In genomic region chr20:63864978-63865640, GRCh38 we compare ENCODE assay signal across 8 cellular contexts. TPM values are rescaled to one million over a fixed set of nuclear protein-coding genes. Genes with fewer than 3 reads are reported as not detected.
A peak's percentile ranks its signal among the peaks of the same experiment; 100 is the strongest.
DNase-seq lines count a peak whose midpoint lies in the region; ATAC-seq and TF ChIP-seq lines count a peak whose summit lies in the region.

TSS of gene TPD52L2 (plus strand) at chr20:63865270. CDS start at chr20:63865366, 96 bp downstream.

- H3K36me3 ChIP-seq in upper lobe of right lung = peaks cover 24% of the 10 kb centered on the region

- TF ChIP-seq CTCF in GM13976 (IDR thresholded peaks at IDR 0.05; ENCODE audit: borderline replicate concordance, control extremely low read depth, extremely low read depth, insufficient read depth, missing control alignments) = no peak
- no peak for TF ChIP-seq CTCF in upper lobe of right lung (IDR thresholded peaks at IDR 0.05)

- peak within 1 kb of the TSS; percentile 82 for H3K4me3 ChIP-seq in upper lobe of right lung

- no peaks in the 10 kb centered on the region for H3K27me3 ChIP-seq in upper lobe of right lung

- peak; percentile 71 for ATAC-seq in HG02870 (IDR thresholded peaks at IDR 0.05; ENCODE audit: unreplicated experiment)
- ATAC-seq in left cardiac atrium = peak; percentile 95 to 96
- peak; percentile 93 for ATAC-seq in upper lobe of right lung

- peak; percentile 97 for DNase-seq in GM13976 (ENCODE audit: low spot score)
- peak; percentile 96 for DNase-seq in NCI-H1694 (lab: John Stamatoyannopoulos, UW)
- DNase-seq in amniotic stem cell (lab: John Stamatoyannopoulos, UW) = peak; percentile 94
- DNase-seq in left cardiac atrium = peak; percentile 99
- peak; percentile 100 for DNase-seq in posterior vena cava (ENCODE audit: low spot score)
- peak; percentile 99 for DNase-seq in upper lobe of right lung

- no peaks in the 10 kb centered on the region for H3K9me3 Mint-ChIP-seq in T-helper 1 cell treated with Interleukin-12 subunit alpha and Interleukin-12 subunit beta and Interleukin-4 antibody, amounts not matched to agents 30 μg/mL and 1 μg/mL, for 36 hours

- peak within 1 kb of the TSS; percentile 94 for H3K27ac ChIP-seq in upper lobe of right lung

- H3K27ac Mint-ChIP-seq in T-helper 1 cell treated with Interleukin-12 subunit alpha and Interleukin-12 subunit beta and Interleukin-4 antibody, amounts not matched to agents 30 μg/mL and 1 μg/mL, for 36 hours = peak within 1 kb of the TSS; percentile 99

- peaks cover 16% of the 10 kb centered on the region for H3K36me3 Mint-ChIP-seq in T-helper 1 cell treated with Interleukin-12 subunit alpha and Interleukin-12 subunit beta and Interleukin-4 antibody, amounts not matched to agents 30 μg/mL and 1 μg/mL, for 36 hours (ENCODE audit: low read depth)

- no peaks in the 10 kb centered on the region for H3K9me3 ChIP-seq in upper lobe of right lung

- peak within 1 kb of the TSS; percentile 98 for H3K4me3 Mint-ChIP-seq in T-helper 1 cell treated with Interleukin-12 subunit alpha and Interleukin-12 subunit beta and Interleukin-4 antibody, amounts not matched to agents 30 μg/mL and 1 μg/mL, for 36 hours

- no peaks in the 10 kb centered on the region for H3K27me3 Mint-ChIP-seq in T-helper 1 cell treated with Interleukin-12 subunit alpha and Interleukin-12 subunit beta and Interleukin-4 antibody, amounts not matched to agents 30 μg/mL and 1 μg/mL, for 36 hours (ENCODE audit: low read depth)

- in situ Hi-C loops in GM13976 (cut with MboI; ENCODE audit: low sequenced_read_pairs, unreplicated experiment) = loop anchor here (25.0 kb wide), 1 partner anchor 328 kb away; the partner anchor contains the start of genes PTK6 and SRMS

- peaks cover 24% of the 10 kb centered on the region for H3K4me1 ChIP-seq in upper lobe of right lung

- intact Hi-C loops in left cardiac atrium (cut with DNase I) (loop anchor here (5.0 kb wide), 2 partner anchors 78 to 88 kb away; no protein-coding TSS in a partner anchor), posterior vena cava (cut with DNase I) (loop anchor here in 1 of 2 donors (5.0 kb wide), 2 partner anchors 38 to 78 kb away; no protein-coding TSS in a partner anchor), upper lobe of right lung (cut with DNase I) (loop anchor here (5.0 kb wide), 1 partner anchor 83 kb away; no protein-coding TSS in a partner anchor)

- peaks cover 21% of the 10 kb centered on the region for H3K4me1 Mint-ChIP-seq in T-helper 1 cell treated with Interleukin-12 subunit alpha and Interleukin-12 subunit beta and Interleukin-4 antibody, amounts not matched to agents 30 μg/mL and 1 μg/mL, for 36 hours (ENCODE audit: low read depth)

RNA-seq across cellular contexts. Expression of gene TPD52L2, which starts in this region (rescaled TPM):
- 10 to 100 TPM; 67.5 to 68.7 TPM for total RNA-seq in left cardiac atrium
- 100 to 1,000 TPM; 113 to 132 TPM for total RNA-seq in posterior vena cava
- 81.5 TPM for total RNA-seq in upper lobe of right lung

Comparison
In these comparisons a context has a peak if more than half of its experiments do, and no peak if none do; other contexts are left out.
1. Peak in every context shown above with its lines: DNase-seq, ATAC-seq, H3K4me3 ChIP-seq and H3K27ac ChIP-seq.